ENCODE assay signal across 17 cellular contexts in the genomic region with DNA sequence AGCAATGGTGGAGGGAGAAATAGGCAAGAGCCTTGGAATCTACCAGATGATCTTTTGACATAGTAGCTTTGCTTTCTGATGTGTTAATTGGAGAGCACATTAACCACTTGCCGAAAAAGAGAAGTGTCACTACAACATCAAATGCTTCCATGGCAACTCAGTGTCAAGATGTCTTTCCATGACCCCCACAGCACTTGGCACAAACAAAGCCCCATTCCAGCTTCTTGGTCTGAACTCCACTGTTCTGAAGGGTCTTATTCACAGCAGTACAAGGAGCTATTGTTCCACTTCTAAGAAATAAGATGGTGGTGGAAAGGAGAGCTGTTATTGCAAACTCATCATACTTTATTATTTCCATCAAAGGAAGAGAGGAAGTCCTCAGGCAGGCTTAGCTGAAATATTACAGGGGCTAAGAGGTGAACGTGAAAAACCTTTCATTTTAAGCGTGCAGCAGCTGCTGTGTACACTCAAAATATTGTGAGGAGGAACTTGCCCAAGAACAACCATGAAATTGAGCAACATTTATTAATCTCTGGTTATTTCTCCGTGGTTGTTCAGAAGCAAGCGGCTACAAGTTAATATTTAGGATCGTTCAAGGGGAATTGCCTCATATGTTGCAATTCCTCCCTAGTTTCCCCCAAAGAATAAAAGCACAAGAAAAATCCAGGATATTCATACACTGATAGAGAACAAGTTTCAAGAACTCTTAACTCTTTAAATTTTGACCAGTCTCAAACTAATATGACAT.
A peak's percentile ranks its signal among the peaks of the same experiment; 100 is the strongest.
DNase-seq lines count a peak whose midpoint lies in the region; ATAC-seq and TF ChIP-seq lines count a peak whose summit lies in the region.
"Had no signal": no experiment of that assay in that cellular context is flagged by ENCODE, and none has a peak within 500 bp of the region (broad histone marks: within the 10 kb centered on the region; RNA-seq: fewer than 3 reads in every experiment).

No MANE protein-coding gene starts in this region.

- no peaks in the 10 kb centered on the region for H3K27me3 ChIP-seq in gastroesophageal sphincter

- no peak overlapping the region for H3K4me3 ChIP-seq in gastroesophageal sphincter
- H3K4me3 ChIP-seq: prostate gland had no signal

- peak overlapping the region in 1 of 4 donors; percentile 49 for H3K27ac ChIP-seq in gastroesophageal sphincter
- H3K27ac ChIP-seq: prostate gland had no signal

- no peak for TF ChIP-seq POLR2A in gastroesophageal sphincter (IDR thresholded peaks at IDR 0.05)

- DNase-seq in COLO829 (ENCODE audit: low spot score) (peak; percentile 92), SK-MEL-5 (ENCODE audit: low read depth, low spot score) (peak; percentile 75), pons (ENCODE audit: low spot score) (peak; percentile 14), NCI-H2029 (lab: John Stamatoyannopoulos, UW) (no peak)
- DNase-seq: activated naive CD4-positive, alpha-beta T cell; Calu3; GF-D8; Karpas-422; NCI-H187; NCI-H510A treated with DMSO at 0.1 percent for 48 hours; T-helper 17 cell had no signal

- WGBS in gastroesophageal sphincter (ENCODE audit: low coverage in 1 of 2), 2 donors = 55 to 72% methylated on average over 6 of the region's 6 CpGs

- H3K36me3 ChIP-seq in gastroesophageal sphincter = no peaks in the 10 kb centered on the region
- H3K36me3 ChIP-seq: prostate gland had no signal

- no peak for TF ChIP-seq EP300 in gastroesophageal sphincter (IDR thresholded peaks at IDR 0.05)

- peaks cover 4 to 53% (median 4%) of the 10 kb centered on the region in 3 donors for H3K4me1 ChIP-seq in gastroesophageal sphincter
- H3K4me1 ChIP-seq: prostate gland had no signal

- in situ Hi-C loops in SK-MEL-5 (cut with HindIII; ENCODE audit: low pct_unique_long_range_greater_than_20kb, low sequenced_read_pairs) = no loop called here

- TF ChIP-seq CTCF in gastroesophageal sphincter (IDR thresholded peaks at IDR 0.05) = no peak

- peak; percentile 52 for ATAC-seq in gastroesophageal sphincter
- ATAC-seq in HG02642 (IDR thresholded peaks at IDR 0.05; ENCODE audit: poor library complexity, unreplicated experiment) = no peak
- ATAC-seq in HG02571 (IDR thresholded peaks at IDR 0.05; ENCODE audit: unreplicated experiment) = no peak
- no peak for ATAC-seq in HG02840 (IDR thresholded peaks at IDR 0.05; ENCODE audit: low FRiP score, unreplicated experiment)
- ATAC-seq: activated CD4-positive, CD25-positive, alpha-beta regulatory T cell treated with anti-CD3 and anti-CD28 coated beads, Interleukin-2, amount 50 U/mL, for 24 hours; T-helper 17 cell had no signal

- peaks cover 0 to 6% (median 0%) of the 10 kb centered on the region in 3 donors for H3K9me3 ChIP-seq in gastroesophageal sphincter
- H3K9me3 ChIP-seq: prostate gland had no signal
